13 cellular contexts compared by ENCODE assay signal in the genomic region with DNA sequence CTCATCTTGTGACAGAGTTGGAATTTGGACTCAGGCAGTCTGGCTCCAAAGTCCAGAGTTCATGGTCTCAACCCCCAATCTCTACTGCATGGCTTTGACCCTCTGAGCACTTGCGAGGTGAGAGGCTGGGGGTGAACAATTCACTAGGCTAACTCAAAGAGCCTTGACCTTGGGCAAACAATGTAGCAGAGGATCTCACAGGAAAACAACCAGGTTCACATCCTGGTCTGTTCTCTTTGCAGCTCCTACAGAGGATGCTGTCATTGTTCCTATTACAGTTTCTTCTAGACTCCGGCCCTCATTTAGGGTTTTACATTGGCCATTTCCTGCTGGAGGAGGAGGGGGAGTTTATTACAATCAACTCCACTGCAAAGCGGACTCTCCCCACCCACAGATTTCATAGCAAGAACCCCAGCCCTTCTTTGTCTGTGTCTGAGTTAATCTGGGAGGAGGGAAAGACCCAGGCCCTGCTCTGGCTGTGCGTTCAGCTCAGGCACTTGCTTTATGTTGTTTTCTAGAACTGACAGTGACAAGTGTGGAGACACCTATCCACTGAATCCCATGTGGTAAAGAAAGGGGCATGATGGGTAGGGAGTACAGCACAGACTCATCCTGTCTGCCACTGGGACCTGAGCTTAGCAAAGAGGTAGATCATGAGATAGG.
DNase-seq lines count a peak whose midpoint lies in the region; TF ChIP-seq lines count a peak whose summit lies in the region.
"Had no signal": no experiment of that assay in that cellular context is flagged by ENCODE, and none has a peak within 500 bp of the region (broad histone marks: within the 10 kb centered on the region; RNA-seq: fewer than 3 reads in every experiment).

No MANE protein-coding gene starts in this region.

- H4K20me1 ChIP-seq in hepatocyte (ENCODE audit: insufficient read depth, poor library complexity, severe bottlenecking) (no peaks in the 10 kb centered on the region), osteoblast (ENCODE audit: insufficient read depth, low read length) (no peaks in the 10 kb centered on the region)
- H4K20me1 ChIP-seq: BLaER1 had no signal

- TF ChIP-seq CTCF in GM06990 (IDR thresholded peaks at IDR 0.05; ENCODE audit: insufficient read depth, low read length, poor library complexity, severe bottlenecking) (no peak), hepatocyte (IDR thresholded peaks at IDR 0.05; ENCODE audit: poor library complexity) (no peak), osteoblast (IDR thresholded peaks at IDR 0.05; ENCODE audit: extremely low read depth, low read depth, low read length) (no peak)

- no peaks in the 10 kb centered on the region for H3K27me3 Mint-ChIP-seq in T-helper 2 cell treated with Interferon-gamma antibody and Interleukin-4, amounts not matched to agents 5 μg/mL and 100 μg/mL, for 36 hours (ENCODE audit: low read depth)
- no peaks in the 10 kb centered on the region for H3K27me3 Mint-ChIP-seq in activated naive CD8-positive, alpha-beta T cell

- H3K27me3 ChIP-seq in GM06990 (replicated peaks; ENCODE audit: control insufficient read depth, insufficient read depth, low read length) (no peaks in the 10 kb centered on the region), hepatocyte (no peaks in the 10 kb centered on the region), osteoblast (ENCODE audit: insufficient read depth, low read length) (no peaks in the 10 kb centered on the region)
- H3K27me3 ChIP-seq: BLaER1, colonic mucosa had no signal

- H3K4me1 Mint-ChIP-seq in T-helper 2 cell treated with Interferon-gamma antibody and Interleukin-4, amounts not matched to agents 5 μg/mL and 100 μg/mL, for 36 hours (ENCODE audit: low read depth) = peaks cover 56% of the 10 kb centered on the region
- H3K4me1 Mint-ChIP-seq in activated naive CD8-positive, alpha-beta T cell (ENCODE audit: low read depth) = peaks cover 74% of the 10 kb centered on the region

- H3K4me3 ChIP-seq in GM06990 (replicated peaks; ENCODE audit: low read depth, low read length) (no peak overlapping the region), hepatocyte (no peak overlapping the region), osteoblast (ENCODE audit: insufficient read depth, low read length) (no peak overlapping the region)
- H3K4me3 ChIP-seq: BLaER1, colonic mucosa had no signal

- H3K79me2 ChIP-seq in hepatocyte (no peaks in the 10 kb centered on the region), osteoblast (ENCODE audit: insufficient read depth, low read length) (no peaks in the 10 kb centered on the region)

- no peaks in the 10 kb centered on the region for H3K36me3 Mint-ChIP-seq in T-helper 2 cell treated with Interferon-gamma antibody and Interleukin-4, amounts not matched to agents 5 μg/mL and 100 μg/mL, for 36 hours (ENCODE audit: low read depth)
- no peaks in the 10 kb centered on the region for H3K36me3 Mint-ChIP-seq in activated naive CD8-positive, alpha-beta T cell

- H2AFZ ChIP-seq in hepatocyte (no peak overlapping the region), osteoblast (ENCODE audit: low read length) (no peak overlapping the region)

- peaks cover 5% of the 10 kb centered on the region for H3K4me1 ChIP-seq in hepatocyte (ENCODE audit: insufficient read depth)
- H3K4me1 ChIP-seq in osteoblast (ENCODE audit: insufficient read depth, low read length) = no peaks in the 10 kb centered on the region

- H3K9me3 Mint-ChIP-seq in T-helper 2 cell treated with Interferon-gamma antibody and Interleukin-4, amounts not matched to agents 5 μg/mL and 100 μg/mL, for 36 hours = no peaks in the 10 kb centered on the region
- no peaks in the 10 kb centered on the region for H3K9me3 Mint-ChIP-seq in activated naive CD8-positive, alpha-beta T cell (ENCODE audit: low read depth)

- peak overlapping the region; percentile 19 for H3K4me3 Mint-ChIP-seq in T-helper 2 cell treated with Interferon-gamma antibody and Interleukin-4, amounts not matched to agents 5 μg/mL and 100 μg/mL, for 36 hours
- H3K4me3 Mint-ChIP-seq in activated naive CD8-positive, alpha-beta T cell = peak overlapping the region; percentile 76

- H3K9me2 ChIP-seq in hepatocyte (replicated peaks; ENCODE audit: insufficient read depth) = no peaks in the 10 kb centered on the region

- no peak overlapping the region for H3K27ac ChIP-seq in hepatocyte
- H3K27ac ChIP-seq in osteoblast (ENCODE audit: low read depth, low read length) = no peak overlapping the region
- H3K27ac ChIP-seq: BLaER1, colonic mucosa had no signal

- peak overlapping the region; percentile 92 for H3K27ac Mint-ChIP-seq in T-helper 2 cell treated with Interferon-gamma antibody and Interleukin-4, amounts not matched to agents 5 μg/mL and 100 μg/mL, for 36 hours
- peak overlapping the region; percentile 97 for H3K27ac Mint-ChIP-seq in activated naive CD8-positive, alpha-beta T cell

- 70% methylated on average over 4 of the region's 4 CpGs for WGBS in hepatocyte (ENCODE audit: low lambda C conversion rate, missing lambda C conversion rate)

- DNase-seq in GM06990 (ENCODE audit: extremely low read depth, insufficient read length) (peak; percentile 31), hepatocyte (ENCODE audit: low spot score) (no peak), anterior cingulate cortex (lab: John Stamatoyannopoulos, UW) (no peak), pons (ENCODE audit: low spot score) (no peak), osteoblast (ENCODE audit: insufficient read length, low spot score, missing footprints) (no peak)
- DNase-seq in T-helper 2 cell treated with Interferon-gamma antibody and Interleukin-4, amounts not matched to agents 5 μg/mL and 100 μg/mL, for 36 hours (ENCODE audit: low spot score) = peak; percentile 73
- peak; percentile 36 to 49 (median 46) for DNase-seq in stimulated activated CD4-positive, alpha-beta T cell treated with anti-CD3 and anti-CD28 coated beads, Interleukin-12 subunit alpha, Interleukin-12 subunit beta, amount 100 ng/mL, for 48 hours (ENCODE audit: low read depth in 2 of 3, low spot score in 1 of 3)
- DNase-seq: activated gamma-delta T cell, colonic mucosa, NCI-H1048, NCI-H446 had no signal

- H3K36me3 ChIP-seq in GM06990 (ENCODE audit: control insufficient read depth, insufficient read depth, low read length) = no peaks in the 10 kb centered on the region
- H3K36me3 ChIP-seq in hepatocyte (replicated peaks; ENCODE audit: insufficient read depth, low read depth) = no peaks in the 10 kb centered on the region
- no peaks in the 10 kb centered on the region for H3K36me3 ChIP-seq in osteoblast (ENCODE audit: insufficient read depth, low read length)
- H3K36me3 ChIP-seq: BLaER1, colonic mucosa had no signal

- H3K9me3 ChIP-seq in hepatocyte (ENCODE audit: low read depth) = no peaks in the 10 kb centered on the region
- H3K9me3 ChIP-seq in osteoblast (ENCODE audit: low read depth, low read length) = no peaks in the 10 kb centered on the region
- H3K9me3 ChIP-seq: colonic mucosa had no signal

- H3K4me2 ChIP-seq in hepatocyte = no peak overlapping the region
- H3K4me2 ChIP-seq in osteoblast (ENCODE audit: insufficient read depth, low read length) = no peak overlapping the region

Comparison
In these comparisons a context has a peak if more than half of its experiments do, and no peak if none do; other contexts are left out.
1. DNase-seq: peak in GM06990 (single experiment), T-helper 2 cell treated with Interferon-gamma antibody and Interleukin-4, amounts not matched to agents 5 μg/mL and 100 μg/mL, for 36 hours (single experiment) and stimulated activated CD4-positive, alpha-beta T cell treated with anti-CD3 and anti-CD28 coated beads, Interleukin-12 subunit alpha, Interleukin-12 subunit beta, amount 100 ng/mL, for 48 hours (3 of 3); none in hepatocyte (single experiment), anterior cingulate cortex (0 of 58), pons (single experiment) and osteoblast (single experiment).